Comparison of ENCODE assay signal across 25 cellular contexts in genomic region chr1:228311091-228311490, GRCh38.
"Had no signal": no experiment of that assay in that cellular context is flagged by ENCODE, and none has a peak within 500 bp of the region (broad histone marks: within the 10 kb centered on the region; RNA-seq: fewer than 3 reads in every experiment).

No MANE protein-coding gene starts in this region.

- H3K27ac Mint-ChIP-seq: activated CD4-positive, alpha-beta T cell treated with anti-CD3 and anti-CD28 coated beads, Interleukin-2, amount 10 ng/mL, durations not matched to agents 24 days and 14 days; activated CD8-positive, alpha-beta T cell treated with anti-CD3 and anti-CD28 coated beads for 36 hours; activated naive CD4-positive, alpha-beta T cell treated with anti-CD3 and anti-CD28 coated beads, Interleukin-2, amount 50 U/mL, for 72 hours; activated T-helper 17 cell treated with anti-CD3 and anti-CD28 coated beads, Interleukin-2, amount 50 U/mL, for 72 hours; T-helper 1 cell treated with Interleukin-12 subunit alpha and Interleukin-12 subunit beta and Interleukin-4 antibody, amounts not matched to agents 30 μg/mL and 1 μg/mL, for 36 hours; T-helper 2 cell treated with Interferon-gamma antibody and Interleukin-4, amounts not matched to agents 5 μg/mL and 100 μg/mL, for 36 hours had no signal

- FAIRE-seq: TTC549 had no signal

- H3K4me1 Mint-ChIP-seq: activated CD4-positive, alpha-beta T cell treated with anti-CD3 and anti-CD28 coated beads, Interleukin-2, amount 10 ng/mL, durations not matched to agents 24 days and 14 days had no signal

- H3K27me3 Mint-ChIP-seq: activated CD4-positive, alpha-beta T cell treated with anti-CD3 and anti-CD28 coated beads, Interleukin-2, amount 10 ng/mL, durations not matched to agents 24 days and 14 days; activated CD8-positive, alpha-beta T cell treated with anti-CD3 and anti-CD28 coated beads for 36 hours had no signal

- DNase-seq: activated CD4-positive, alpha-beta T cell treated with anti-CD3 and anti-CD28 coated beads, Interleukin-2, amount 10 ng/mL, durations not matched to agents 24 days and 14 days; activated CD4-positive, alpha-beta T cell treated with anti-CD3 and anti-CD28 coated beads, Interleukin-2, amount 50 U/mL, for 4 hours; activated CD8-positive, alpha-beta T cell treated with anti-CD3 and anti-CD28 coated beads for 36 hours; activated effector memory CD4-positive, alpha-beta T cell treated with anti-CD3 and anti-CD28 coated beads, Interleukin-2, amount 50 U/mL, for 16 hours; activated naive CD4-positive, alpha-beta T cell treated with Interleukin-2 at 50 U/mL for 16 hours; amniotic stem cell; aorta; Kasumi-1; KG1; MG63; NCI-H1092; NCI-H1436 treated with DMSO at 0.1 percent for 48 hours; NCI-H1694 treated with DMSO at 0.1 percent for 48 hours; NCI-H2029; NCI-H345; NCI-H524 treated with DMSO at 0.1 percent for 48 hours; SHP77; SJCRH30; SK-N-SH had no signal

- H3K9me3 Mint-ChIP-seq: activated CD8-positive, alpha-beta T cell treated with anti-CD3 and anti-CD28 coated beads for 36 hours had no signal

- H3K4me3 ChIP-seq: MG63, SJCRH30 had no signal

- H3K36me3 ChIP-seq: MG63, SJCRH30 had no signal

- H3K4me3 Mint-ChIP-seq: activated CD4-positive, alpha-beta T cell treated with anti-CD3 and anti-CD28 coated beads, Interleukin-2, amount 10 ng/mL, durations not matched to agents 24 days and 14 days; activated CD8-positive, alpha-beta T cell treated with anti-CD3 and anti-CD28 coated beads for 36 hours; activated T-helper 17 cell treated with anti-CD3 and anti-CD28 coated beads, Interleukin-2, amount 50 U/mL, for 72 hours; T-helper 1 cell treated with Interleukin-12 subunit alpha and Interleukin-12 subunit beta and Interleukin-4 antibody, amounts not matched to agents 30 μg/mL and 1 μg/mL, for 36 hours; T-helper 2 cell treated with Interferon-gamma antibody and Interleukin-4, amounts not matched to agents 5 μg/mL and 100 μg/mL, for 36 hours had no signal

- H3K4me2 ChIP-seq: SK-N-SH had no signal

- H3K27me3 ChIP-seq: MG63, SJCRH30 had no signal

- H3K27ac ChIP-seq: SJCRH30 had no signal

- H3K9me3 ChIP-seq: SJCRH30, SK-N-SH had no signal

- H3K9ac ChIP-seq: SK-N-SH had no signal

- ATAC-seq: activated CD8-positive, alpha-beta T cell treated with anti-CD3 and anti-CD28 coated beads for 36 hours; activated naive CD4-positive, alpha-beta T cell treated with anti-CD3 and anti-CD28 coated beads, Interleukin-2, amount 50 U/mL, for 72 hours; activated T-helper 17 cell treated with anti-CD3 and anti-CD28 coated beads, Interleukin-2, amount 50 U/mL, for 72 hours; Panc1 had no signal
